Comparison of ENCODE assay signal across 8 cellular contexts in genomic region chr1:115706774-115707425, GRCh38.
DNase-seq lines count a peak whose midpoint lies in the region; ATAC-seq and TF ChIP-seq lines count a peak whose summit lies in the region.

No MANE protein-coding gene starts in this region.

- TF ChIP-seq CTCF in coronary artery (IDR thresholded peaks at IDR 0.05) = peak; percentile 52

- H3K4me3 ChIP-seq in coronary artery (no peak overlapping the region), mesenchymal stem cell (ENCODE audit: insufficient read depth in 1 of 2, low read depth in 1 of 2, low read length in 2 of 2) (no peak overlapping the region)

- H3K27ac ChIP-seq in coronary artery (peak overlapping the region in 1 of 2 donors; percentile 20), mesenchymal stem cell (ENCODE audit: low read length, poor library complexity, severe bottlenecking) (no peak overlapping the region)

- peak; percentile 62 for ATAC-seq in HG02884 (IDR thresholded peaks at IDR 0.05; ENCODE audit: unreplicated experiment)
- ATAC-seq in esophagus mucosa = no peak
- ATAC-seq in HG03095 (IDR thresholded peaks at IDR 0.05; ENCODE audit: unreplicated experiment) = no peak

- H2AK5ac ChIP-seq in mesenchymal stem cell (ENCODE audit: low read length, severe bottlenecking) = no peak overlapping the region

- H2AFZ ChIP-seq in mesenchymal stem cell (ENCODE audit: low read depth, low read length) = no peak overlapping the region

- 53% methylated on average over 5 of the region's 7 CpGs for WGBS in mesenchymal stem cell

- no peak overlapping the region for H4K91ac ChIP-seq in mesenchymal stem cell (ENCODE audit: low read length)

- H4K8ac ChIP-seq in mesenchymal stem cell (ENCODE audit: low read length) = no peak overlapping the region

- no peaks in the 10 kb centered on the region for H3K36me3 ChIP-seq in mesenchymal stem cell (ENCODE audit: control insufficient read depth in 1 of 2, insufficient read depth in 2 of 2, low read depth in 1 of 2, low read length in 2 of 2)

- no peaks in the 10 kb centered on the region for H3K79me1 ChIP-seq in mesenchymal stem cell (replicated peaks; ENCODE audit: low read length, poor library complexity, severe bottlenecking)

- no peak overlapping the region for H3K14ac ChIP-seq in mesenchymal stem cell (ENCODE audit: low read length in 2 of 2)

- no peak overlapping the region for H3K4me2 ChIP-seq in mesenchymal stem cell (ENCODE audit: low read length, poor library complexity, severe bottlenecking)

- no peaks in the 10 kb centered on the region for H3K4me1 ChIP-seq in mesenchymal stem cell (ENCODE audit: control insufficient read depth, insufficient read depth, low read depth, low read length)

- no peak overlapping the region for H3K4ac ChIP-seq in mesenchymal stem cell (ENCODE audit: low read depth in 1 of 2, low read length in 2 of 2)

- no peak overlapping the region for H3K23ac ChIP-seq in mesenchymal stem cell (ENCODE audit: low read length in 2 of 2)

- peak; percentile 7 for DNase-seq in DMS79 treated with DMSO at 0.1 percent for 48 hours (lab: John Stamatoyannopoulos, UW)
- no peak for DNase-seq in DMS79 (lab: John Stamatoyannopoulos, UW)
- DNase-seq in NCI-H69 (lab: John Stamatoyannopoulos, UW) = peak; percentile 51
- no peak for DNase-seq in coronary artery (ENCODE audit: low spot score)
- DNase-seq in mesenchymal stem cell = peak; percentile 60

- no peak overlapping the region for H2BK15ac ChIP-seq in mesenchymal stem cell (ENCODE audit: low read depth, poor library complexity, severe bottlenecking)

- H3K9me3 ChIP-seq in mesenchymal stem cell (ENCODE audit: control insufficient read depth, low read length) = no peaks in the 10 kb centered on the region

- H2BK5ac ChIP-seq in mesenchymal stem cell (ENCODE audit: low read depth, low read length, poor library complexity, severe bottlenecking) = no peak overlapping the region

- H3K9ac ChIP-seq in mesenchymal stem cell (ENCODE audit: low read length) = peak overlapping the region; percentile 2

- H2BK120ac ChIP-seq in mesenchymal stem cell (ENCODE audit: low read depth, low read length) = no peak overlapping the region

- peaks cover 18 to 39% of the 10 kb centered on the region in 2 experiments for H3K27me3 ChIP-seq in mesenchymal stem cell (ENCODE audit: control insufficient read depth in 1 of 2, insufficient read depth in 1 of 2, low read length in 2 of 2)

- H3K18ac ChIP-seq in mesenchymal stem cell (ENCODE audit: low read depth in 1 of 2, low read length in 2 of 2) = no peak overlapping the region

- no peak overlapping the region for H2BK12ac ChIP-seq in mesenchymal stem cell (ENCODE audit: low read length in 2 of 2)

Comparison
In these comparisons a context has a peak if more than half of its experiments do, and no peak if none do; other contexts are left out.
1. DNase-seq: peak in DMS79 treated with DMSO at 0.1 percent for 48 hours (single experiment), NCI-H69 (single experiment) and mesenchymal stem cell (single experiment); none in DMS79 (single experiment) and coronary artery (single experiment).